Comparison of ENCODE assay signal across 1 cellular context in genomic region chr1:8962812-8963669, GRCh38.
TF ChIP-seq lines count a peak whose summit lies in the region.

No MANE protein-coding gene starts in this region.

TF ChIP-seq in K562, 482 proteins besides CTCF, POLR2A, EP300 and RAD21 (continued from another document):
- TF ChIP-seq MED1 (CRISPR knock-in tag; IDR thresholded peaks at IDR 0.05; ENCODE audit: borderline replicate concordance) (no peak), CBFB (CRISPR knock-in tag; IDR thresholded peaks at IDR 0.05) (0 out of 2 replicates have a peak, but pooled peaks have one; percentile 18), ZNF41 (CRISPR knock-in tag; conservative IDR thresholded peaks at IDR 0.05) (no peak), SMC3 (conservative IDR thresholded peaks at IDR 0.05; ENCODE audit: insufficient read depth, low read depth, low read length) (peak; percentile 63), MYNN (IDR thresholded peaks at IDR 0.05) (no peak), MYNN (CRISPR knock-in tag; IDR thresholded peaks at IDR 0.05) (no peak), RCOR1 (IDR thresholded peaks at IDR 0.05; ENCODE audit: borderline replicate concordance in 1 of 2, low read depth in 2 of 2, low read length in 2 of 2) (peak in 1 of 2 experiments; percentile 49; a peak in 1 of 4 replicates), ESRRA (IDR thresholded peaks at IDR 0.05; ENCODE audit: borderline replicate concordance, low read depth) (0 out of 2 replicates have a peak, but pooled peaks have one; percentile 28), ARHGAP35 (IDR thresholded peaks at IDR 0.05; ENCODE audit: partially characterized antibody) (no peak), NR2C2 (CRISPR knock-in tag; IDR thresholded peaks at IDR 0.05) (no peak), NR2C2 (tag; IDR thresholded peaks at IDR 0.05) (peak; percentile 56; the same call in 1 of the 2 replicates), ZNF24 (IDR thresholded peaks at IDR 0.05) (no peak), ZNF436 (CRISPR knock-in tag; IDR thresholded peaks at IDR 0.05) (no peak), CTBP1 (IDR thresholded peaks at IDR 0.05; ENCODE audit: borderline replicate concordance) (peak; percentile 64), CHD7 (IDR thresholded peaks at IDR 0.05; ENCODE audit: low read depth, low read length) (no peak), HCFC1 (IDR thresholded peaks at IDR 0.05; ENCODE audit: low read depth, low read length) (no peak), NFIX (CRISPR knock-in tag; IDR thresholded peaks at IDR 0.05; ENCODE audit: low read depth) (0 out of 2 replicates have a peak, but pooled peaks have one; percentile 25), CTCFL (IDR thresholded peaks at IDR 0.05; ENCODE audit: borderline replicate concordance, insufficient read depth, low read depth, low read length, poor library complexity, severe bottlenecking) (peak; percentile 44), ZNF57 (CRISPR knock-in tag; IDR thresholded peaks at IDR 0.05) (no peak)
